In genomic region chr7:65325793-65326432, GRCh38 we compare ENCODE assay signal across 1 cellular context.
TF ChIP-seq lines count a peak whose summit lies in the region.

No MANE protein-coding gene starts in this region.

TF ChIP-seq in K562, 482 proteins besides CTCF, POLR2A, EP300 and RAD21:
- TF ChIP-seq FOSL1 (tag; conservative IDR thresholded peaks at IDR 0.05) (peak; percentile 35; the same call in 1 of the 2 replicates), NFATC3 (IDR thresholded peaks at IDR 0.05) (no peak), ATF7 (IDR thresholded peaks at IDR 0.05) (peak; percentile 34; the same call in 1 of the 2 replicates), VEZF1 (CRISPR knock-in tag; IDR thresholded peaks at IDR 0.05) (peak; percentile 25; the same call in 1 of the 2 replicates), CEBPB (tag; IDR thresholded peaks at IDR 0.05) (peak; percentile 53), FIP1L1 (IDR thresholded peaks at IDR 0.05; ENCODE audit: low read depth, low read length, poor library complexity, severe bottlenecking) (no peak), JUND (IDR thresholded peaks at IDR 0.05; ENCODE audit: borderline replicate concordance, low read depth, low read length) (no peak), JUND (tag; IDR thresholded peaks at IDR 0.05; ENCODE audit: borderline replicate concordance, low read depth, low read length) (peak; percentile 76; the same call in 1 of the 3 replicates)
- TF ChIP-seq, protein P1, sequence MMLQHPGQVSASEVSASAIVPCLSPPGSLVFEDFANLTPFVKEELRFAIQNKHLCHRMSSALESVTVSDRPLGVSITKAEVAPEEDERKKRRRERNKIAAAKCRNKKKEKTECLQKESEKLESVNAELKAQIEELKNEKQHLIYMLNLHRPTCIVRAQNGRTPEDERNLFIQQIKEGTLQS (IDR thresholded peaks at IDR 0.05) = peak; percentile 63
- TF ChIP-seq, protein P1 (CRISPR knock-in tag; conservative IDR thresholded peaks at IDR 0.05) = no peak
